Comparison of ENCODE assay signal across 1 cellular context in genomic region chr1:211518330-211519289, GRCh38.
A peak's percentile ranks its signal among the peaks of the same experiment; 100 is the strongest.
TF ChIP-seq lines count a peak whose summit lies in the region.

No MANE protein-coding gene starts in this region.

TF ChIP-seq in GM12878, 131 proteins besides CTCF, POLR2A, EP300 and RAD21 (continued from another document):
- peak; percentile 47 for TF ChIP-seq JUNB (IDR thresholded peaks at IDR 0.05)
- TF ChIP-seq CHD1 (IDR thresholded peaks at IDR 0.05; ENCODE audit: low read depth, low read length): 0 out of 2 replicates have a peak, but pooled peaks have one; percentile 20
- no peak for TF ChIP-seq POU2F2 (IDR thresholded peaks at IDR 0.05; ENCODE audit: borderline replicate concordance, low read depth, low read length)
- TF ChIP-seq TCF7 (IDR thresholded peaks at IDR 0.05; ENCODE audit: borderline replicate concordance): no peak
- no peak for TF ChIP-seq NFYA (IDR thresholded peaks at IDR 0.05; ENCODE audit: borderline replicate concordance, low read depth, low read length)
- TF ChIP-seq BACH1 (IDR thresholded peaks at IDR 0.05; ENCODE audit: borderline replicate concordance): no peak
- TF ChIP-seq, protein P1, sequence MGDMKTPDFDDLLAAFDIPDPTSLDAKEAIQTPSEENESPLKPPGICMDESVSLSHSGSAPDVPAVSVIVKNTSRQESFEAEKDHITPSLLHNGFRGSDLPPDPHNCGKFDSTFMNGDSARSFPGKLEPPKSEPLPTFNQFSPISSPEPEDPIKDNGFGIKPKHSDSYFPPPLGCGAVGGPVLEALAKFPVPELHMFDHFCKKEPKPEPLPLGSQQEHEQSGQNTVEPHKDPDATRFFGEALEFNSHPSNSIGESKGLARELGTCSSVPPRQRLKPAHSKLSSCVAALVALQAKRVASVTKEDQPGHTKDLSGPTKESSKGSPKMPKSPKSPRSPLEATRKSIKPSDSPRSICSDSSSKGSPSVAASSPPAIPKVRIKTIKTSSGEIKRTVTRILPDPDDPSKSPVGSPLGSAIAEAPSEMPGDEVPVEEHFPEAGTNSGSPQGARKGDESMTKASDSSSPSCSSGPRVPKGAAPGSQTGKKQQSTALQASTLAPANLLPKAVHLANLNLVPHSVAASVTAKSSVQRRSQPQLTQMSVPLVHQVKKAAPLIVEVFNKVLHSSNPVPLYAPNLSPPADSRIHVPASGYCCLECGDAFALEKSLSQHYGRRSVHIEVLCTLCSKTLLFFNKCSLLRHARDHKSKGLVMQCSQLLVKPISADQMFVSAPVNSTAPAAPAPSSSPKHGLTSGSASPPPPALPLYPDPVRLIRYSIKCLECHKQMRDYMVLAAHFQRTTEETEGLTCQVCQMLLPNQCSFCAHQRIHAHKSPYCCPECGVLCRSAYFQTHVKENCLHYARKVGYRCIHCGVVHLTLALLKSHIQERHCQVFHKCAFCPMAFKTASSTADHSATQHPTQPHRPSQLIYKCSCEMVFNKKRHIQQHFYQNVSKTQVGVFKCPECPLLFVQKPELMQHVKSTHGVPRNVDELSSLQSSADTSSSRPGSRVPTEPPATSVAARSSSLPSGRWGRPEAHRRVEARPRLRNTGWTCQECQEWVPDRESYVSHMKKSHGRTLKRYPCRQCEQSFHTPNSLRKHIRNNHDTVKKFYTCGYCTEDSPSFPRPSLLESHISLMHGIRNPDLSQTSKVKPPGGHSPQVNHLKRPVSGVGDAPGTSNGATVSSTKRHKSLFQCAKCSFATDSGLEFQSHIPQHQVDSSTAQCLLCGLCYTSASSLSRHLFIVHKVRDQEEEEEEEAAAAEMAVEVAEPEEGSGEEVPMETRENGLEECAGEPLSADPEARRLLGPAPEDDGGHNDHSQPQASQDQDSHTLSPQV (IDR thresholded peaks at IDR 0.05): no peak
- TF ChIP-seq SMAD5 (IDR thresholded peaks at IDR 0.05; ENCODE audit: low read depth): no peak
- no peak for TF ChIP-seq E4F1 (IDR thresholded peaks at IDR 0.05; ENCODE audit: borderline replicate concordance, partially characterized antibody)
- no peak for TF ChIP-seq SUPT20H (IDR thresholded peaks at IDR 0.05; ENCODE audit: borderline replicate concordance, control insufficient read depth, low read depth, low read length)
- peak; percentile 19 for TF ChIP-seq MEF2B (IDR thresholded peaks at IDR 0.05; ENCODE audit: partially characterized antibody, poor library complexity, severe bottlenecking)
- no peak for TF ChIP-seq BMI1 (IDR thresholded peaks at IDR 0.05; ENCODE audit: borderline replicate concordance)
- TF ChIP-seq MXI1 (IDR thresholded peaks at IDR 0.05; ENCODE audit: low read depth, low read length): no peak
- TF ChIP-seq SREBF1 (IDR thresholded peaks at IDR 0.05; ENCODE audit: low read length): no peak
- TF ChIP-seq ZNF274 (IDR thresholded peaks at IDR 0.05; ENCODE audit: insufficient read depth, insufficient read length): no peak
- TF ChIP-seq, protein P2, sequence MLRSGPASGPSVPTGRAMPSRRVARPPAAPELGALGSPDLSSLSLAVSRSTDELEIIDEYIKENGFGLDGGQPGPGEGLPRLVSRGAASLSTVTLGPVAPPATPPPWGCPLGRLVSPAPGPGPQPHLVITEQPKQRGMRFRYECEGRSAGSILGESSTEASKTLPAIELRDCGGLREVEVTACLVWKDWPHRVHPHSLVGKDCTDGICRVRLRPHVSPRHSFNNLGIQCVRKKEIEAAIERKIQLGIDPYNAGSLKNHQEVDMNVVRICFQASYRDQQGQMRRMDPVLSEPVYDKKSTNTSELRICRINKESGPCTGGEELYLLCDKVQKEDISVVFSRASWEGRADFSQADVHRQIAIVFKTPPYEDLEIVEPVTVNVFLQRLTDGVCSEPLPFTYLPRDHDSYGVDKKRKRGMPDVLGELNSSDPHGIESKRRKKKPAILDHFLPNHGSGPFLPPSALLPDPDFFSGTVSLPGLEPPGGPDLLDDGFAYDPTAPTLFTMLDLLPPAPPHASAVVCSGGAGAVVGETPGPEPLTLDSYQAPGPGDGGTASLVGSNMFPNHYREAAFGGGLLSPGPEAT (IDR thresholded peaks at IDR 0.05; ENCODE audit: low read depth): peak; percentile 48; the same call in 1 of the 2 replicates
- no peak for TF ChIP-seq PRDM15 (CRISPR knock-in tag; IDR thresholded peaks at IDR 0.05)
- TF ChIP-seq STAT1 (conservative IDR thresholded peaks at IDR 0.05): no peak
- TF ChIP-seq MYB (IDR thresholded peaks at IDR 0.05; ENCODE audit: borderline replicate concordance, low read depth, low read length): no peak
- peak; percentile 33; the same call in 1 of the 2 replicates for TF ChIP-seq IRF4 (IDR thresholded peaks at IDR 0.05; ENCODE audit: low read depth, low read length)
- TF ChIP-seq HSF1 (IDR thresholded peaks at IDR 0.05; ENCODE audit: low read depth, low read length): no peak
